ENCODE assay signal across 10 cellular contexts in the genomic region with DNA sequence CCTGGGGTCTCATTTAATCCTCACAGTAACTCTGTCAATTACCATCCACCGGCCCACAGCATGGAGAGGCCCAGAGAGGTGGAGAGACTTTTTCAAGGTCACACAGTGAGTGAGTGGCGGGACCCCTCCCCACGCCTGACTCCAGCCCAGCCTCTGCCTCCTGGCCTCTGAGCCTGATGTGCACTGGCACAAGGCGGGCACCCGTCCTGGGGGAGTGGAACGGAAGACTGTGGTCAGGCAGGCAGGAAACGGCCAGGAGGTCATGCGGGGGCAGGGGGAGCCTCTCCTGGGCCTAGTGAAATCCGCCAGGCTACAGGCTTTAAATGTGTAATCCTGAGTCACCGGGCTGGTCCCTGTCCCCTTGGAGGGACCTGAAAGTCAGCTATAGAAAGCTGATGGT. TPM values are rescaled to one million over a fixed set of nuclear protein-coding genes. Genes with fewer than 3 reads are reported as not detected.
A peak's percentile ranks its signal among the peaks of the same experiment; 100 is the strongest.
DNase-seq lines count a peak whose midpoint lies in the region; ATAC-seq and TF ChIP-seq lines count a peak whose summit lies in the region.
"Had no signal": no experiment of that assay in that cellular context is flagged by ENCODE, and none has a peak within 500 bp of the region (broad histone marks: within the 10 kb centered on the region; RNA-seq: fewer than 3 reads in every experiment).

No MANE protein-coding gene starts in this region.

- no peaks in the 10 kb centered on the region for H3K27me3 ChIP-seq in WERI-Rb-1 (ENCODE audit: insufficient read depth, low read depth, severe bottlenecking)
- H3K27me3 ChIP-seq in testis: no peaks in the 10 kb centered on the region

- H3K4me1 ChIP-seq in testis: peaks cover 14% of the 10 kb centered on the region

- peak; percentile 60 for ATAC-seq in HG03432 (IDR thresholded peaks at IDR 0.05; ENCODE audit: unreplicated experiment)

- peaks cover 3% of the 10 kb centered on the region for H3K4me1 Mint-ChIP-seq in mesothelial cell of epicardium

- H3K9me3 ChIP-seq in WERI-Rb-1 (ENCODE audit: severe bottlenecking): no peaks in the 10 kb centered on the region
- no peaks in the 10 kb centered on the region for H3K9me3 ChIP-seq in testis

- no peak for TF ChIP-seq POLR2A in testis (IDR thresholded peaks at IDR 0.05)

- intact Hi-C loops in testis (cut with DNase I; ENCODE audit: low total_unique reads): no loop called here

- DNase-seq in COLO829 (ENCODE audit: low spot score): peak; percentile 51
- peak; percentile 61 for DNase-seq in WERI-Rb-1
- no peak for DNase-seq in mesothelial cell of epicardium (ENCODE audit: low spot score in 2 of 2, unreplicated experiment in 2 of 2)
- DNase-seq in kidney tubule cell (ENCODE audit: low spot score): no peak
- no peak for DNase-seq in NCI-H1930 (lab: John Stamatoyannopoulos, UW)
- no peak for DNase-seq in testis
- DNase-seq in NCI-H1436 (lab: John Stamatoyannopoulos, UW): no peak
- DNase-seq: NCI-H82 had no signal

- H3K27ac Mint-ChIP-seq in mesothelial cell of epicardium: peak overlapping the region; percentile 43
- H3K27ac Mint-ChIP-seq: activated T-helper 1 cell treated with anti-CD3 and anti-CD28 coated beads, Interleukin-12 subunit alpha, Interleukin-12 subunit beta, Interleukin-2, Interleukin-4 antibody, amounts not matched to agents 30 ng/mL and 10 ng/mL and 1 ng/mL, durations not matched to agents 14 hours and 24 hours and 36 hours had no signal

- no peaks in the 10 kb centered on the region for H3K36me3 ChIP-seq in WERI-Rb-1
- no peaks in the 10 kb centered on the region for H3K36me3 ChIP-seq in testis (ENCODE audit: low read depth, missing control alignments)

- H3K36me3 Mint-ChIP-seq in mesothelial cell of epicardium: peaks cover 2% of the 10 kb centered on the region

- H3K27me3 Mint-ChIP-seq in mesothelial cell of epicardium (ENCODE audit: low read depth): no peaks in the 10 kb centered on the region

- no peak overlapping the region for H3K27ac ChIP-seq in WERI-Rb-1
- H3K27ac ChIP-seq in testis: no peak overlapping the region

- H3K4me3 ChIP-seq in WERI-Rb-1 (ENCODE audit: low read depth, low read length) (no peak overlapping the region), testis (no peak overlapping the region)

- H3K4me3 Mint-ChIP-seq in mesothelial cell of epicardium: no peak overlapping the region
- H3K4me3 Mint-ChIP-seq: activated T-helper 1 cell treated with anti-CD3 and anti-CD28 coated beads, Interleukin-12 subunit alpha, Interleukin-12 subunit beta, Interleukin-2, Interleukin-4 antibody, amounts not matched to agents 30 ng/mL and 10 ng/mL and 1 ng/mL, durations not matched to agents 14 hours and 24 hours and 36 hours had no signal

- TF ChIP-seq CTCF in WERI-Rb-1 (IDR thresholded peaks at IDR 0.05; ENCODE audit: low read depth, low read length): no peak
- TF ChIP-seq CTCF in mesothelial cell of epicardium (IDR thresholded peaks at IDR 0.05; ENCODE audit: unreplicated experiment): no peak
- TF ChIP-seq CTCF in testis (IDR thresholded peaks at IDR 0.05): no peak

- 54 to 65% methylated on average over 6 to 10 of the region's 10 CpGs for WGBS in testis, 2 donors

- H3K9me3 Mint-ChIP-seq in mesothelial cell of epicardium: no peaks in the 10 kb centered on the region
- H3K9me3 Mint-ChIP-seq: activated T-helper 1 cell treated with anti-CD3 and anti-CD28 coated beads, Interleukin-12 subunit alpha, Interleukin-12 subunit beta, Interleukin-2, Interleukin-4 antibody, amounts not matched to agents 30 ng/mL and 10 ng/mL and 1 ng/mL, durations not matched to agents 14 hours and 24 hours and 36 hours had no signal

RNA-seq across cellular contexts. Expression of a gene that starts 32.2 kb away (rescaled TPM):
- total RNA-seq in mesothelial cell of epicardium (31.8 to 34.0 TPM (median 33.2 TPM) in 3 replicates), testis (10 to 100 TPM; 31.3 to 38.6 TPM)
- 27.7 TPM for polyA plus RNA-seq in testis (ENCODE audit: insufficient read depth, low read depth, low replicate concordance)

Comparison
In these comparisons a context has a peak if more than half of its experiments do, and no peak if none do; other contexts are left out.
1. DNase-seq: peak in COLO829 (single experiment) and WERI-Rb-1 (single experiment); none in mesothelial cell of epicardium (0 of 2), kidney tubule cell (single experiment), NCI-H1930 (0 of 2), testis (single experiment) and NCI-H1436 (single experiment).